Comparison of ENCODE assay signal across 20 cellular contexts in the genomic region with DNA sequence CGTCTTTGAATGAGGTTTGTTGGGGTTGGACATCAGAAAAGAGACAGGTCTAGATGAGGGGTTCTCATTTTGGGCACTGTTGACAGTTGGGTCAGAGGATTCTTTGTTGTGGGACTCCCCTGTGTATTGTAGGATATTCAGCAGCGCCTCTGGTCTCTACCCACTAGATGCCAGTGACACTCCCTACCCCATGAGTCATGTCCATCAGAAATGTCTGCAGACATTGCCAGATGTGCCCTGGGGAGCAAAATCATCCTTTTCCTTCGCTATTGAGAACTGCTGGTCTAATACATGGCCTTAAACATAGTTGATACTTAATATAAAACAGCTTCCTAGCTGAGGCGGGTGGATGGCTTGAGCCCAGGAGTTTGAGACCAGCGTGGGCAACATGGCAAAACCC. TPM values are rescaled to one million over a fixed set of nuclear protein-coding genes. Genes with fewer than 3 reads are reported as not detected.
DNase-seq lines count a peak whose midpoint lies in the region; ATAC-seq lines count a peak whose summit lies in the region.
"Had no signal": no experiment of that assay in that cellular context is flagged by ENCODE, and none has a peak within 500 bp of the region (broad histone marks: within the 10 kb centered on the region; RNA-seq: fewer than 3 reads in every experiment).

No MANE protein-coding gene starts in this region.

- intact Hi-C loops in left colon (cut with DNase I, micrococcal nuclease) = loop anchor here in 1 of 2 donors (10.0 kb wide), 1 partner anchor 117 kb away; a partner anchor contains a TSS

- H3K4me3 ChIP-seq in GM23248 = no peak overlapping the region
- H3K4me3 ChIP-seq: coronary artery, heart left ventricle, upper lobe of left lung had no signal

- no peaks in the 10 kb centered on the region for H3K36me3 ChIP-seq in GM23248 (ENCODE audit: low read depth)
- H3K36me3 ChIP-seq: upper lobe of left lung had no signal

- H3K27me3 ChIP-seq in GM23248 (replicated peaks; ENCODE audit: insufficient read depth) = no peaks in the 10 kb centered on the region
- H3K27me3 ChIP-seq: heart left ventricle, upper lobe of left lung had no signal

- no peaks in the 10 kb centered on the region for H3K9me2 ChIP-seq in GM23248 (ENCODE audit: insufficient read depth)

- no peak overlapping the region; the same call in 1 of the 2 replicates for H3K9ac ChIP-seq in GM23248

- in situ Hi-C loops in GM23248 (cut with MboI) = no loop called here

- H2AFZ ChIP-seq in GM23248 = no peak overlapping the region

- DNase-seq in A172 (ENCODE audit: low spot score) (peak; percentile 21), GM23248 (peak; percentile 82), SW480 (ENCODE audit: low spot score) (peak; percentile 47), glomerular visceral epithelial cell (ENCODE audit: extremely low spot score) (peak; percentile 6), substantia nigra (lab: John Stamatoyannopoulos, UW) (no peak), left colon (no peak)
- DNase-seq in NK-92 treated with Interleukin-12 subunit alpha and Interleukin-12 subunit beta, amount 100 ng/mL, for 24 hours (lab: John Stamatoyannopoulos, UW) = no peak
- DNase-seq: activated naive CD4-positive, alpha-beta T cell treated with Interleukin-2 at 50 U/mL for 16 hours; activated T-cell treated with anti-CD3 and anti-CD28 coated beads for 4 hours; heart left ventricle; IMR-90; mesendoderm; NCI-H1048; NCI-H774; stimulated activated CD4-positive, alpha-beta T cell treated with anti-CD3 and anti-CD28 coated beads, Interleukin-15, amount 100 ng/mL, for 24 hours; stimulated activated naive CD4-positive, alpha-beta T cell; upper lobe of left lung had no signal

- H3K27ac ChIP-seq in GM23248 (peak overlapping the region; percentile 74), substantia nigra (ENCODE audit: low read depth, low read length, poor library complexity, severe bottlenecking) (no peak overlapping the region)
- H3K27ac ChIP-seq: coronary artery, heart left ventricle, upper lobe of left lung had no signal

- 16% methylated on average over 5 of the region's 5 CpGs for WGBS in GM23248 (ENCODE audit: low coverage in 1 of 2, low lambda C conversion rate in 2 of 2, missing lambda C conversion rate in 2 of 2), 2 experiments

- H3K4me1 ChIP-seq in GM23248 (ENCODE audit: insufficient read depth) = peaks cover 25% of the 10 kb centered on the region

- no peaks in the 10 kb centered on the region for H3K9me3 ChIP-seq in GM23248 (ENCODE audit: low read depth)
- H3K9me3 ChIP-seq: upper lobe of left lung had no signal

- H4K20me1 ChIP-seq in GM23248 (ENCODE audit: insufficient read depth) = no peaks in the 10 kb centered on the region

- ATAC-seq in left colon (no peak), HG03280 (IDR thresholded peaks at IDR 0.05; ENCODE audit: unreplicated experiment) (no peak)
- ATAC-seq: heart left ventricle, Panc1 had no signal

- peak overlapping the region; percentile 59 for H3K4me2 ChIP-seq in GM23248 (ENCODE audit: unreplicated experiment)

- H3K79me2 ChIP-seq in GM23248 (ENCODE audit: insufficient read depth) = no peaks in the 10 kb centered on the region

- peaks cover 18% of the 10 kb centered on the region for H3F3A ChIP-seq in GM23248 (ENCODE audit: insufficient read depth)

RNA-seq across cellular contexts. Expression of a gene that starts 3.1 kb away (rescaled TPM):
- 0.05 and 0.36 TPM in 2 replicates for total RNA-seq in A172 (2014; rRNA removed; shearing (Covaris generic))
- total RNA-seq in GM23248 (2014; rRNA removed; shearing (Covaris generic)) = 5.2 and 8.0 TPM in 2 replicates
- 4.0 and 4.7 TPM in 2 replicates for polyA plus RNA-seq in GM23248 (2016; fragmentation: Nextera tagmentation; extraction: Ambion mirVana)
- 10 to 100 TPM in 1 of 2 donors, 1 to 10 TPM in 1; 9.2 to 24.2 TPM for total RNA-seq in left colon

RNA-seq across cellular contexts. Expression of a gene that starts 56.0 kb away (rescaled TPM):
- total RNA-seq in A172 (2014; rRNA removed; shearing (Covaris generic)) = 28.1 and 32.5 TPM in 2 replicates
- 31.5 and 36.9 TPM in 2 replicates for total RNA-seq in GM23248 (2014; rRNA removed; shearing (Covaris generic))
- polyA plus RNA-seq in GM23248 (2016; fragmentation: Nextera tagmentation; extraction: Ambion mirVana) = 41.6 and 46.1 TPM in 2 replicates
- total RNA-seq in left colon = 10 to 100 TPM; 25.4 to 35.7 TPM

Comparison
In these comparisons a context has a peak if more than half of its experiments do, and no peak if none do; other contexts are left out.
1. DNase-seq: peak in A172 (single experiment), GM23248 (single experiment), SW480 (single experiment) and glomerular visceral epithelial cell (single experiment); none in substantia nigra (0 of 49), left colon (0 of 2) and NK-92 treated with Interleukin-12 subunit alpha and Interleukin-12 subunit beta, amount 100 ng/mL, for 24 hours (single experiment).